Comparison of ENCODE assay signal across 17 cellular contexts in the genomic region with DNA sequence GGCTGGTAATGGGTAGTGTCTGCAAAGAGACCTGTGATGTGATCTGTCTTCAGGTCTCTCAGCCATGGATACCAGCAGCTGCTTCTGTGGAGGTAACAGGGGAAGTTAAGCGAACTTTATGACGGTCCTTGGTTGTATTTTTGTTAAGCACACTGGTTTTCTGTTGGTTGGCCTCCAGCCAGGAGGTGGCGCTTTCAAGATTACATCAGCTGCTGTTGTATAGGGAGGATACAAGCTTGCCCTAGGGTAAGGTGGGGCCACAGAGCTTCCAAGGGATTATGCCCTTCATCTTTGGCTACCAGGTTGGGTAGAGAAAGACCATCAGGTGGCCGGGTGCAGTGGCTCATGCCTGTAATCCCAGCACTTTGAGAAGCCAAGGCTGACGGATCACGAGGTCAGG.
A peak's percentile ranks its signal among the peaks of the same experiment; 100 is the strongest.
DNase-seq lines count a peak whose midpoint lies in the region; TF ChIP-seq lines count a peak whose summit lies in the region.
"Had no signal": no experiment of that assay in that cellular context is flagged by ENCODE, and none has a peak within 500 bp of the region (broad histone marks: within the 10 kb centered on the region; RNA-seq: fewer than 3 reads in every experiment).

No MANE protein-coding gene starts in this region.

- H3K79me2 ChIP-seq in mammary epithelial cell (ENCODE audit: insufficient read depth, low read length): no peaks in the 10 kb centered on the region

- H4K20me1 ChIP-seq in mammary epithelial cell (ENCODE audit: insufficient read depth, low read length): no peaks in the 10 kb centered on the region
- H4K20me1 ChIP-seq: BLaER1 treated with 17β-estradiol and CSF1 and Interleukin-3, amounts not matched to agents 10 nM and 100 nM had no signal

- no peaks in the 10 kb centered on the region for H3K4me1 Mint-ChIP-seq in MCF 10A (ENCODE audit: insufficient read depth, unreplicated experiment)
- H3K4me1 Mint-ChIP-seq: IgD-negative memory B cell had no signal

- WGBS in testis, 2 donors: 70% methylated on average over 3 to 6 of the region's 6 CpGs
- 70% methylated on average over 2 of the region's 6 CpGs for WGBS in mammary epithelial cell (ENCODE audit: low coverage, missing lambda C conversion rate)

- H3K27me3 Mint-ChIP-seq in MCF 10A (ENCODE audit: insufficient read depth, unreplicated experiment): no peaks in the 10 kb centered on the region
- H3K27me3 Mint-ChIP-seq: IgD-negative memory B cell had no signal

- no peak overlapping the region for H3K9ac ChIP-seq in mammary epithelial cell (ENCODE audit: insufficient read depth, low read length)
- H3K9ac ChIP-seq: BLaER1 treated with 17β-estradiol and CSF1 and Interleukin-3, amounts not matched to agents 10 nM and 100 nM had no signal

- dilution Hi-C loops in mammary epithelial cell (cut with HindIII; ENCODE audit: low sequenced_read_pairs): no loop called here

- H3K27me3 ChIP-seq in testis (no peaks in the 10 kb centered on the region), mammary epithelial cell (ENCODE audit: insufficient read depth, low read length) (no peaks in the 10 kb centered on the region)
- H3K27me3 ChIP-seq: BLaER1 treated with 17β-estradiol and CSF1 and Interleukin-3, amounts not matched to agents 10 nM and 100 nM had no signal

- no peak overlapping the region for H3K4me3 Mint-ChIP-seq in MCF 10A (ENCODE audit: unreplicated experiment)
- H3K4me3 Mint-ChIP-seq: IgD-negative memory B cell had no signal

- H3K4me2 ChIP-seq in mammary epithelial cell (ENCODE audit: insufficient read depth, low read depth, low read length): no peak overlapping the region
- H3K4me2 ChIP-seq: BLaER1 treated with 17β-estradiol and CSF1 and Interleukin-3, amounts not matched to agents 10 nM and 100 nM had no signal

- H3K27ac ChIP-seq in HEK293 (ENCODE audit: extremely low read depth, low read depth, low read length) (no peak overlapping the region), testis (no peak overlapping the region), mammary epithelial cell (ENCODE audit: insufficient read depth, low read depth, low read length) (no peak overlapping the region)
- H3K27ac ChIP-seq: 22Rv1; BLaER1 treated with 17β-estradiol and CSF1 and Interleukin-3, amounts not matched to agents 10 nM and 100 nM had no signal

- H3K4me1 ChIP-seq in HEK293 (ENCODE audit: control insufficient read depth, insufficient read depth, low read length) (no peaks in the 10 kb centered on the region), testis (no peaks in the 10 kb centered on the region), mammary epithelial cell (ENCODE audit: insufficient read depth, low read length) (no peaks in the 10 kb centered on the region)
- H3K4me1 ChIP-seq: BLaER1 treated with 17β-estradiol and CSF1 and Interleukin-3, amounts not matched to agents 10 nM and 100 nM had no signal

- BruUV-seq in MCF 10A (replicated peaks; lab: Mats Ljungman, UMichigan) (no TSS peak), mammary epithelial cell (replicated peaks; lab: Mats Ljungman, UMichigan) (no TSS peak)

- no peak for TF ChIP-seq CTCF in HEK293 (tag by site-specific recombination; IDR thresholded peaks at IDR 0.05)
- TF ChIP-seq CTCF in testis (IDR thresholded peaks at IDR 0.05): no peak
- no peak for TF ChIP-seq CTCF in MCF 10A (IDR thresholded peaks at IDR 0.05; ENCODE audit: unreplicated experiment)
- no peak for TF ChIP-seq CTCF in mammary epithelial cell (conservative IDR thresholded peaks at IDR 0.05 in 1 of 2, IDR thresholded peaks at IDR 0.05 in 1 of 2; ENCODE audit: extremely low read depth in 1 of 2, insufficient read depth in 1 of 2, low read depth in 1 of 2, low read length in 2 of 2)

- no peak overlapping the region for H3K27ac Mint-ChIP-seq in MCF 10A (ENCODE audit: low read depth, unreplicated experiment)
- H3K27ac Mint-ChIP-seq: IgD-negative memory B cell had no signal

- H3K36me3 Mint-ChIP-seq in MCF 10A (ENCODE audit: insufficient read depth, unreplicated experiment): no peaks in the 10 kb centered on the region
- H3K36me3 Mint-ChIP-seq: IgD-negative memory B cell had no signal

- TF ChIP-seq POLR2A in testis (IDR thresholded peaks at IDR 0.05): no peak

- in situ Hi-C loops in SK-MEL-5 (cut with HindIII; ENCODE audit: low pct_unique_long_range_greater_than_20kb, low sequenced_read_pairs) (no loop called here), mammary epithelial cell (cut with MboI; ENCODE audit: low sequenced_read_pairs in 2 of 2) (no loop called here)

- H3K9me3 Mint-ChIP-seq in MCF 10A (ENCODE audit: unreplicated experiment): no peaks in the 10 kb centered on the region

- no peaks in the 10 kb centered on the region for H3K36me3 ChIP-seq in HEK293 (ENCODE audit: control insufficient read depth in 2 of 2, insufficient read depth in 1 of 2, low read length in 2 of 2)
- H3K36me3 ChIP-seq in testis (ENCODE audit: low read depth, missing control alignments): no peaks in the 10 kb centered on the region
- no peaks in the 10 kb centered on the region for H3K36me3 ChIP-seq in mammary epithelial cell (ENCODE audit: insufficient read depth, low read length)
- H3K36me3 ChIP-seq: BLaER1 treated with 17β-estradiol and CSF1 and Interleukin-3, amounts not matched to agents 10 nM and 100 nM had no signal

- no peak overlapping the region for H2AFZ ChIP-seq in mammary epithelial cell (ENCODE audit: low read depth, low read length)

- H3K9me3 ChIP-seq in HEK293 (ENCODE audit: control insufficient read depth, insufficient read depth, low read depth, low read length) (no peaks in the 10 kb centered on the region), testis (no peaks in the 10 kb centered on the region), mammary epithelial cell (replicated peaks; ENCODE audit: insufficient read depth, low read length) (no peaks in the 10 kb centered on the region)

- DNase-seq in NCI-H82 (lab: John Stamatoyannopoulos, UW) (peak; percentile 2), NCI-H82 treated with DMSO at 0.1 percent for 48 hours (lab: John Stamatoyannopoulos, UW; ENCODE audit: unreplicated experiment) (no peak), SK-MEL-5 (ENCODE audit: low read depth, low spot score) (peak; percentile 74), testis (peak; percentile 75), HK-2 (ENCODE audit: unreplicated experiment) (no peak), MCF 10A (ENCODE audit: unreplicated experiment) (no peak), mammary epithelial cell (no peak)
- DNase-seq: NCI-H1048, NCI-H146, NCI-H2081 treated with DMSO at 0.1 percent for 48 hours, NCI-H226, NCI-H526, Right ventricle myocardium superior had no signal

- POLR2A ChIA-PET in HEK293 (lab: Yijun Ruan, JAX) (no interaction called here), MCF 10A (lab: Yijun Ruan, JAX) (interaction anchor here (0.7 kb wide), 1 partner anchor 9 kb away, joined by 3 read pairs; no protein-coding TSS in a partner anchor)

- intact Hi-C loops in testis (cut with DNase I; ENCODE audit: low total_unique reads) (no loop called here), MCF 10A (cut with micrococcal nuclease) (no loop called here), mammary epithelial cell (cut with micrococcal nuclease) (no loop called here)

- CTCF ChIA-PET in HEK293 (lab: Yijun Ruan, JAX) (no interaction called here), MCF 10A (lab: Yijun Ruan, JAX) (interaction anchor here (0.6 to 1.4 kb wide), 4 partner anchors 77 to 1143 kb away, joined by 3 to 4 read pairs (median 4); no protein-coding TSS in a partner anchor), mammary epithelial cell (lab: Charles Lee; ENCODE audit: low non-redundant PET) (no interaction called here)

- no peak overlapping the region for H3K4me3 ChIP-seq in HEK293 (ENCODE audit: low read depth, low read length)
- H3K4me3 ChIP-seq in testis: peak overlapping the region; percentile 12 to 17
- no peak overlapping the region for H3K4me3 ChIP-seq in mammary epithelial cell (replicated peaks in 1 of 3; ENCODE audit: insufficient read depth in 1 of 3, low read depth in 2 of 3, low read length in 3 of 3)
- H3K4me3 ChIP-seq: BLaER1 treated with 17β-estradiol and CSF1 and Interleukin-3, amounts not matched to agents 10 nM and 100 nM had no signal

TF ChIP-seq in HEK293, 187 proteins besides CTCF, POLR2A, EP300 and RAD21:
- TF ChIP-seq ZNF335 (tag by site-specific recombination; conservative IDR thresholded peaks at IDR 0.05) (peak; percentile 44; the same call in 1 of the 2 replicates), ZBTB48 (tag by site-specific recombination; IDR thresholded peaks at IDR 0.05) (peak; percentile 64)
- TF ChIP-seq, protein P1, sequence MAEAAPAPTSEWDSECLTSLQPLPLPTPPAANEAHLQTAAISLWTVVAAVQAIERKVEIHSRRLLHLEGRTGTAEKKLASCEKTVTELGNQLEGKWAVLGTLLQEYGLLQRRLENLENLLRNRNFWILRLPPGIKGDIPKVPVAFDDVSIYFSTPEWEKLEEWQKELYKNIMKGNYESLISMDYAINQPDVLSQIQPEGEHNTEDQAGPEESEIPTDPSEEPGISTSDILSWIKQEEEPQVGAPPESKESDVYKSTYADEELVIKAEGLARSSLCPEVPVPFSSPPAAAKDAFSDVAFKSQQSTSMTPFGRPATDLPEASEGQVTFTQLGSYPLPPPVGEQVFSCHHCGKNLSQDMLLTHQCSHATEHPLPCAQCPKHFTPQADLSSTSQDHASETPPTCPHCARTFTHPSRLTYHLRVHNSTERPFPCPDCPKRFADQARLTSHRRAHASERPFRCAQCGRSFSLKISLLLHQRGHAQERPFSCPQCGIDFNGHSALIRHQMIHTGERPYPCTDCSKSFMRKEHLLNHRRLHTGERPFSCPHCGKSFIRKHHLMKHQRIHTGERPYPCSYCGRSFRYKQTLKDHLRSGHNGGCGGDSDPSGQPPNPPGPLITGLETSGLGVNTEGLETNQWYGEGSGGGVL (tag by site-specific recombination; IDR thresholded peaks at IDR 0.05): no peak
TF ChIP-seq in HEK293: peak in this region for 2.

Comparison
In these comparisons a context has a peak if more than half of its experiments do, and no peak if none do; other contexts are left out.
1. DNase-seq: peak in NCI-H82 (single experiment), SK-MEL-5 (single experiment) and testis (single experiment); none in NCI-H82 treated with DMSO at 0.1 percent for 48 hours (single experiment), HK-2 (single experiment), MCF 10A (single experiment) and mammary epithelial cell (single experiment).
2. H3K4me3 ChIP-seq: peak in testis (2 of 2); none in HEK293 (single experiment) and mammary epithelial cell (0 of 3).